In genomic region chr4:23837366-23837765, GRCh38 we compare ENCODE assay signal across 27 cellular contexts. TPM values are rescaled to one million over a fixed set of nuclear protein-coding genes. Genes with fewer than 3 reads are reported as not detected.
"Had no signal": no experiment of that assay in that cellular context is flagged by ENCODE, and none has a peak within 500 bp of the region (broad histone marks: within the 10 kb centered on the region; RNA-seq: fewer than 3 reads in every experiment).

No MANE protein-coding gene starts in this region.

- H3K27ac ChIP-seq: KMS-11, SJSA1 had no signal

- H3K27me3 ChIP-seq: SJSA1 had no signal

- H3K9me3 ChIP-seq: SJSA1 had no signal

- H3K4me1 ChIP-seq: SJSA1 had no signal

- H3K4me3 ChIP-seq: SJSA1 had no signal

- ATAC-seq: activated T-helper 17 cell treated with anti-CD3 and anti-CD28 coated beads, Interleukin-2, amount 50 U/mL, for 72 hours; HepG2; Panc1; SK-N-SH treated with all-trans-retinoic acid at 6 μM for 48 hours had no signal

- H3K36me3 ChIP-seq: SJSA1 had no signal

- DNase-seq: activated B cell treated with CpG ODN at 0.5 μM for 24 hours; activated CD4-positive, alpha-beta memory T cell treated with anti-CD3 and anti-CD28 coated beads for 36 hours; activated CD4-positive, alpha-beta T cell treated with anti-CD3 and anti-CD28 coated beads for 1 hour; activated CD4-positive, alpha-beta T cell treated with anti-CD3 and anti-CD28 coated beads, Interleukin-2, amount 10 ng/mL, durations not matched to agents 7 days and 5 days; activated gamma-delta T cell; activated naive CD4-positive, alpha-beta T cell treated with anti-CD3 and anti-CD28 coated beads for 36 hours; activated T-cell treated with anti-CD3 and anti-CD28 coated beads for 4 hours; activated T-cell treated with anti-CD3 and anti-CD28 coated beads, Interleukin-2, amount 50 U/mL, for 48 hours; amygdala; MV-4-11; NCI-H1092 treated with DMSO at 0.1 percent for 48 hours; NCI-H1417 treated with DMSO at 0.1 percent for 48 hours; NCI-H1694 treated with DMSO at 0.1 percent for 48 hours; NCI-H2029 treated with DMSO at 0.1 percent for 48 hours; NCI-H510A treated with DMSO at 0.1 percent for 48 hours; NCI-H774; NK-92 treated with Interleukin-12 subunit alpha and Interleukin-12 subunit beta, amount 100 ng/mL, for 24 hours; OCI-M1; RPMI8226; SHP77 had no signal

RNA-seq across cellular contexts. Expression of gene PPARGC1A, which starts 52.5 kb away (rescaled TPM):
- total RNA-seq: activated B cell treated with CpG ODN at 0.5 μM for 24 hours; activated CD4-positive, alpha-beta memory T cell treated with anti-CD3 and anti-CD28 coated beads for 36 hours; activated CD4-positive, alpha-beta T cell treated with anti-CD3 and anti-CD28 coated beads, Interleukin-2, amount 10 ng/mL, durations not matched to agents 7 days and 5 days; activated CD8-positive, alpha-beta memory T cell treated with anti-CD3 and anti-CD28 coated beads for 36 hours; activated naive CD4-positive, alpha-beta T cell treated with anti-CD3 and anti-CD28 coated beads for 36 hours; activated T-helper 17 cell treated with anti-CD3 and anti-CD28 coated beads, Interleukin-2, amount 50 U/mL, for 72 hours had no signal
